12 cellular contexts compared by ENCODE assay signal in genomic region chr3:178618197-178618596, GRCh38.
DNase-seq lines count a peak whose midpoint lies in the region; ATAC-seq and TF ChIP-seq lines count a peak whose summit lies in the region.
"Had no signal": no experiment of that assay in that cellular context is flagged by ENCODE, and none has a peak within 500 bp of the region (broad histone marks: within the 10 kb centered on the region; RNA-seq: fewer than 3 reads in every experiment).

No MANE protein-coding gene starts in this region.

- no peak overlapping the region for H3K27ac ChIP-seq in Karpas-422 (ENCODE audit: low read length)

- H2AFZ ChIP-seq in Karpas-422 (ENCODE audit: low read length), result no peak overlapping the region

- H3K27me3 ChIP-seq in Karpas-422 (ENCODE audit: low read length), result no peaks in the 10 kb centered on the region

- TF ChIP-seq CTCF in NB4 (IDR thresholded peaks at IDR 0.05; ENCODE audit: low read depth, low read length), result no peak

- DNase-seq in AG08395 (ENCODE audit: low spot score), result peak; percentile 53
- peak; percentile 6 for DNase-seq in NB4 (ENCODE audit: low read depth)
- peak; percentile 2 for DNase-seq in amniotic stem cell (lab: John Stamatoyannopoulos, UW)
- peak; percentile 9 for DNase-seq in hepatic stellate cell (ENCODE audit: low spot score)
- no peak for DNase-seq in DMS53 treated with DMSO at 0.1 percent for 48 hours (lab: John Stamatoyannopoulos, UW; ENCODE audit: unreplicated experiment)
- DNase-seq in Karpas-422, result no peak
- DNase-seq in islet precursor cell, result no peak
- DNase-seq: activated CD4-positive, alpha-beta memory T cell treated with anti-CD3 and anti-CD28 coated beads for 36 hours; NCI-H226 had no signal

- H3K4me3 ChIP-seq in NB4 (ENCODE audit: low read depth, low read length) (no peak overlapping the region), Karpas-422 (ENCODE audit: low read length) (no peak overlapping the region)

- H3K4me1 ChIP-seq in Karpas-422 (ENCODE audit: low read length), result no peaks in the 10 kb centered on the region

- no peak overlapping the region for H3K4me2 ChIP-seq in Karpas-422 (ENCODE audit: low read depth, low read length, poor library complexity, severe bottlenecking)

- H3K79me2 ChIP-seq in Karpas-422 (ENCODE audit: low read length), result no peaks in the 10 kb centered on the region

- no peaks in the 10 kb centered on the region for H3K9me2 ChIP-seq in Karpas-422 (replicated peaks; ENCODE audit: insufficient read depth, low read length)

- no peaks in the 10 kb centered on the region for H3K36me3 ChIP-seq in Karpas-422 (ENCODE audit: insufficient read depth, low read length)

- H4K20me1 ChIP-seq in Karpas-422 (ENCODE audit: insufficient read depth, low read depth, low read length), result no peaks in the 10 kb centered on the region

- no peaks in the 10 kb centered on the region for H3K9me3 ChIP-seq in Karpas-422 (ENCODE audit: low read length)

- H3K9ac ChIP-seq in Karpas-422 (ENCODE audit: low read length), result no peak overlapping the region

- no peak for ATAC-seq in HG03460 (IDR thresholded peaks at IDR 0.05; ENCODE audit: unreplicated experiment)
- ATAC-seq: SK-N-SH treated with all-trans-retinoic acid at 6 μM for 48 hours; stimulated activated memory B cell treated with anti-CD40 and anti-IgM and Interleukin-4, amounts not matched to agents 10 μg/mL and 1 μg/mL and 100 μg/mL, for 72 hours had no signal

- TF ChIP-seq POLR2A in NB4 (IDR thresholded peaks at IDR 0.05; ENCODE audit: extremely low read depth, insufficient read length), result no peak

Comparison
In these comparisons a context has a peak if more than half of its experiments do, and no peak if none do; other contexts are left out.
1. DNase-seq: peak in AG08395 (single experiment), NB4 (single experiment), amniotic stem cell (single experiment) and hepatic stellate cell (single experiment); none in DMS53 treated with DMSO at 0.1 percent for 48 hours (single experiment), Karpas-422 (single experiment) and islet precursor cell (single experiment).